9 cellular contexts compared by ENCODE assay signal in genomic region chr18:39647627-39648502, GRCh38.
DNase-seq lines count a peak whose midpoint lies in the region; ATAC-seq and TF ChIP-seq lines count a peak whose summit lies in the region.
"Had no signal": no experiment of that assay in that cellular context is flagged by ENCODE, and none has a peak within 500 bp of the region (broad histone marks: within the 10 kb centered on the region; RNA-seq: fewer than 3 reads in every experiment).

No MANE protein-coding gene starts in this region.

- H3K4me3 ChIP-seq in PC-9: no peak overlapping the region

- peaks cover 5% of the 10 kb centered on the region; the same call in 1 of the 2 replicates for H3K4me1 ChIP-seq in PC-9 (replicated peaks; ENCODE audit: insufficient read depth)

- no peak for ATAC-seq in activated CD4-positive, alpha-beta T cell treated with anti-CD3 and anti-CD28 coated beads for 36 hours
- ATAC-seq in HG02678 (IDR thresholded peaks at IDR 0.05; ENCODE audit: unreplicated experiment): no peak
- no peak for ATAC-seq in HG02763 (IDR thresholded peaks at IDR 0.05; ENCODE audit: unreplicated experiment)
- ATAC-seq: activated CD4-positive, CD25-positive, alpha-beta regulatory T cell treated with anti-CD3 and anti-CD28 coated beads, Interleukin-2, amount 50 U/mL, for 24 hours had no signal

- no peaks in the 10 kb centered on the region for H3K9me3 ChIP-seq in PC-9 (ENCODE audit: insufficient read depth, low read depth)

- peak overlapping the region; percentile 47 for H3K4me2 ChIP-seq in PC-9

- no peak overlapping the region for H3K27ac Mint-ChIP-seq in activated CD4-positive, alpha-beta T cell treated with anti-CD3 and anti-CD28 coated beads for 36 hours

- H3K4me1 Mint-ChIP-seq in activated CD4-positive, alpha-beta T cell treated with anti-CD3 and anti-CD28 coated beads for 36 hours: no peaks in the 10 kb centered on the region

- H3K79me2 ChIP-seq in PC-9 (ENCODE audit: low read depth): no peaks in the 10 kb centered on the region

- H3F3A ChIP-seq in PC-9 (ENCODE audit: insufficient read depth, low read depth): no peaks in the 10 kb centered on the region

- DNase-seq in AG09319 (ENCODE audit: extremely low read depth, low read depth) (peak; percentile 53), HT1080 (ENCODE audit: low read depth) (peak; percentile 90), PC-9 (peak; percentile 18 to 57), glomerular visceral epithelial cell (ENCODE audit: extremely low spot score) (peak; percentile 42), DMS114 treated with DMSO at 0.1 percent for 48 hours (lab: John Stamatoyannopoulos, UW; ENCODE audit: unreplicated experiment) (no peak)
- no peak for DNase-seq in activated CD4-positive, alpha-beta T cell treated with anti-CD3 and anti-CD28 coated beads for 36 hours

- H3K27me3 Mint-ChIP-seq in activated CD4-positive, alpha-beta T cell treated with anti-CD3 and anti-CD28 coated beads for 36 hours: no peaks in the 10 kb centered on the region

- TF ChIP-seq CTCF in AG09319 (IDR thresholded peaks at IDR 0.05; ENCODE audit: low read depth, low read length): no peak
- no peak for TF ChIP-seq CTCF in PC-9 (conservative IDR thresholded peaks at IDR 0.05)

- H4K20me1 ChIP-seq in PC-9 (ENCODE audit: insufficient read depth): no peaks in the 10 kb centered on the region

- no peaks in the 10 kb centered on the region for H3K27me3 ChIP-seq in PC-9 (ENCODE audit: insufficient read depth, low read depth)

- no peaks in the 10 kb centered on the region for H3K9me2 ChIP-seq in PC-9 (ENCODE audit: insufficient read depth)

- peak overlapping the region; percentile 23; the same call in 1 of the 2 replicates for H2AFZ ChIP-seq in PC-9

- no peak overlapping the region for H3K4me3 Mint-ChIP-seq in activated CD4-positive, alpha-beta T cell treated with anti-CD3 and anti-CD28 coated beads for 36 hours

- H3K36me3 ChIP-seq in PC-9 (ENCODE audit: low read depth): no peaks in the 10 kb centered on the region

- 0 out of 2 replicates have a peak overlapping the region, but pooled peaks have one; percentile 7 for H3K27ac ChIP-seq in PC-9

- CTCF ChIA-PET in PC-9 (lab: Charles Lee): no interaction called here
- CTCF ChIA-PET in activated CD4-positive, alpha-beta T cell treated with anti-CD3 and anti-CD28 coated beads for 36 hours (lab: Charles Lee): interaction anchor here (0.9 kb wide), 1 partner anchor 12 kb away, joined by 3 read pairs; no protein-coding TSS in a partner anchor

- H3K36me3 Mint-ChIP-seq in activated CD4-positive, alpha-beta T cell treated with anti-CD3 and anti-CD28 coated beads for 36 hours (ENCODE audit: low read depth): no peaks in the 10 kb centered on the region

- no TSS peak for BruUV-seq in PC-9 (replicated peaks; lab: Mats Ljungman, UMichigan)

- H3K9me3 Mint-ChIP-seq in activated CD4-positive, alpha-beta T cell treated with anti-CD3 and anti-CD28 coated beads for 36 hours (ENCODE audit: low read depth): peaks cover 6% of the 10 kb centered on the region

- POLR2A ChIA-PET in PC-9 (lab: Charles Lee; ENCODE audit: unreplicated experiment): no interaction called here
- POLR2A ChIA-PET in activated CD4-positive, alpha-beta T cell treated with anti-CD3 and anti-CD28 coated beads for 36 hours (lab: Charles Lee): interaction anchor here (0.6 kb wide), 1 partner anchor 376 kb away, joined by 4 read pairs; no protein-coding TSS in a partner anchor

- intact Hi-C loops in PC-9 (cut with micrococcal nuclease; ENCODE audit: unreplicated experiment): no loop called here
- intact Hi-C loops in activated CD4-positive, alpha-beta T cell treated with anti-CD3 and anti-CD28 coated beads for 36 hours (cut with DNase I, micrococcal nuclease): no loop called here

Comparison
In these comparisons a context has a peak if more than half of its experiments do, and no peak if none do; other contexts are left out.
1. DNase-seq: peak in AG09319 (single experiment), HT1080 (single experiment), PC-9 (2 of 2) and glomerular visceral epithelial cell (single experiment); none in activated CD4-positive, alpha-beta T cell treated with anti-CD3 and anti-CD28 coated beads for 36 hours (single experiment) and DMS114 treated with DMSO at 0.1 percent for 48 hours (single experiment).